Comparison of ENCODE assay signal across 12 cellular contexts in the genomic region with DNA sequence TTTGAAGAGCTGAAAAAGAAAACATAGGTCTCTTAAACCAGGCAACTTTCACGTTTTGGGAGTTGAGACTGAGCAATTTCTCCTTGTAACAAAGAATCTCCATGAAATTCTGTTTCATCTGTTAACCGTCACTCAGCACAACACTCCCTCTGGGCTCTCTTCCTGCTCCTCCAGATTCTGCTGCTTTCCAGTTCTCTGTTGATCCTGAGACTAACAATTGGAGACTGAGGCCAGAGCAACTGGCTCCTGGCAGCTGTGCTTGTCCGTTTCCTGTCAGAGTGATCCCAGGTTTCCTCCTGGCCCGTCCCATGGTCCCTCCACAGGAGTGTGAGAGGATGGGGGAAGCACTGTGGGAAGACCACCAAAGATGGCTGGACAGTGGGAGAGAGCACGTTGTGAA. TPM values are rescaled to one million over a fixed set of nuclear protein-coding genes. Genes with fewer than 3 reads are reported as not detected.
DNase-seq lines count a peak whose midpoint lies in the region; ATAC-seq and TF ChIP-seq lines count a peak whose summit lies in the region.
"Had no signal": no experiment of that assay in that cellular context is flagged by ENCODE, and none has a peak within 500 bp of the region (broad histone marks: within the 10 kb centered on the region; RNA-seq: fewer than 3 reads in every experiment).

No MANE protein-coding gene starts in this region.

- H3K4me1 ChIP-seq in endodermal cell (ENCODE audit: control insufficient read depth, insufficient read depth, low read length) (no peaks in the 10 kb centered on the region), transverse colon (peaks cover 19 to 56% (median 34%) of the 10 kb centered on the region in 4 donors)

- H3K4me3 ChIP-seq in endodermal cell (ENCODE audit: low read length) (no peak overlapping the region), transverse colon (no peak overlapping the region)
- H3K4me3 ChIP-seq: A549 had no signal

- no peak for TF ChIP-seq CTCF in endodermal cell (conservative IDR thresholded peaks at IDR 0.05)
- TF ChIP-seq CTCF in transverse colon (IDR thresholded peaks at IDR 0.05), result no peak

- H3K27me3 ChIP-seq in endodermal cell (ENCODE audit: control insufficient read depth, insufficient read depth, low read length, poor library complexity, severe bottlenecking) (no peaks in the 10 kb centered on the region), transverse colon (no peaks in the 10 kb centered on the region)

- no peaks in the 10 kb centered on the region for H3K9me3 ChIP-seq in endodermal cell (ENCODE audit: control insufficient read depth, low read length)
- no peaks in the 10 kb centered on the region for H3K9me3 ChIP-seq in transverse colon
- H3K9me3 ChIP-seq: A549 had no signal

- TF ChIP-seq POLR2A in transverse colon (IDR thresholded peaks at IDR 0.05), result no peak
- TF ChIP-seq POLR2A in erythroblast (IDR thresholded peaks at IDR 0.05; ENCODE audit: low read length), result no peak

- no peak overlapping the region for H3K4me3 Mint-ChIP-seq in activated T-cell treated with anti-CD3 and anti-CD28 coated beads, Interleukin-2, amount 50 U/mL, for 24 hours
- H3K4me3 Mint-ChIP-seq in endodermal cell (no peak overlapping the region), memory B cell (no peak overlapping the region)

- H3K36me3 Mint-ChIP-seq in activated T-cell treated with anti-CD3 and anti-CD28 coated beads, Interleukin-2, amount 50 U/mL, for 24 hours (ENCODE audit: low read depth), result peaks cover 89% of the 10 kb centered on the region
- H3K36me3 Mint-ChIP-seq in endodermal cell (ENCODE audit: low read depth), result peaks cover 76% of the 10 kb centered on the region
- peaks cover 29% of the 10 kb centered on the region for H3K36me3 Mint-ChIP-seq in memory B cell

- no peak overlapping the region for H3K9ac ChIP-seq in endodermal cell (ENCODE audit: extremely low read depth, low read length, poor library complexity, severe bottlenecking)

- no peak for TF ChIP-seq EP300 in transverse colon (IDR thresholded peaks at IDR 0.05; ENCODE audit: low read depth)

- H3K36me3 ChIP-seq in endodermal cell (ENCODE audit: control insufficient read depth, insufficient read depth, low read length) (peaks cover 96% of the 10 kb centered on the region), transverse colon (peaks cover 0 to 60% (median 17%) of the 10 kb centered on the region in 4 donors)

- H3K4me1 Mint-ChIP-seq in activated T-cell treated with anti-CD3 and anti-CD28 coated beads, Interleukin-2, amount 50 U/mL, for 24 hours (ENCODE audit: low read depth), result peaks cover 21% of the 10 kb centered on the region
- peaks cover 5% of the 10 kb centered on the region for H3K4me1 Mint-ChIP-seq in endodermal cell
- peaks cover 5% of the 10 kb centered on the region for H3K4me1 Mint-ChIP-seq in memory B cell

- H3K9me3 Mint-ChIP-seq in activated T-cell treated with anti-CD3 and anti-CD28 coated beads, Interleukin-2, amount 50 U/mL, for 24 hours, result no peaks in the 10 kb centered on the region
- H3K9me3 Mint-ChIP-seq in endodermal cell (no peaks in the 10 kb centered on the region), memory B cell (no peaks in the 10 kb centered on the region)

- H3K27me3 Mint-ChIP-seq in activated T-cell treated with anti-CD3 and anti-CD28 coated beads, Interleukin-2, amount 50 U/mL, for 24 hours, result no peaks in the 10 kb centered on the region
- H3K27me3 Mint-ChIP-seq in endodermal cell (ENCODE audit: insufficient read depth), result no peaks in the 10 kb centered on the region
- H3K27me3 Mint-ChIP-seq in memory B cell, result no peaks in the 10 kb centered on the region

- intact Hi-C loops in transverse colon (cut with DNase I; ENCODE audit: low total_unique reads), result no loop called here

- H3K27ac ChIP-seq in endodermal cell (ENCODE audit: low read depth, low read length) (no peak overlapping the region), transverse colon (peak overlapping the region; percentile 65 to 75 (median 73))
- H3K27ac ChIP-seq: A549 had no signal

- peak overlapping the region; percentile 76 for H3K27ac Mint-ChIP-seq in activated T-cell treated with anti-CD3 and anti-CD28 coated beads, Interleukin-2, amount 50 U/mL, for 24 hours
- H3K27ac Mint-ChIP-seq in endodermal cell (peak overlapping the region; percentile 73), memory B cell (peak overlapping the region; percentile 58)

- no peak for DNase-seq in activated T-cell treated with anti-CD3 and anti-CD28 coated beads, Interleukin-2, amount 50 U/mL, for 24 hours
- no peak for DNase-seq in activated T-cell treated with anti-CD3 and anti-CD28 coated beads, Interleukin-2, amount 50 U/mL, for 1 hour
- DNase-seq in endodermal cell (no peak), memory B cell (ENCODE audit: low spot score in 2 of 2) (no peak), transverse colon (no peak), NCI-H1105 (lab: John Stamatoyannopoulos, UW) (no peak), erythroblast (lab: John Stamatoyannopoulos, UW) (no peak)
- DNase-seq: activated CD8-positive, alpha-beta memory T cell treated with anti-CD3 and anti-CD28 coated beads, Interleukin-2, amount 50 U/mL, for 4 hours; DND-41; NCI-H1694 treated with DMSO at 0.1 percent for 48 hours had no signal

- 91% methylated on average over 4 to 5 of the region's 5 CpGs for WGBS in endodermal cell (ENCODE audit: insufficient coverage in 1 of 2, insufficient read length in 1 of 2), 2 experiments
- 38 to 48% methylated on average over 4 to 5 of the region's 5 CpGs for WGBS in transverse colon (ENCODE audit: low coverage in 1 of 2), 2 donors

- no peak for ATAC-seq in memory B cell (ENCODE audit: low read depth)
- no peak for ATAC-seq in HG03342 (IDR thresholded peaks at IDR 0.05; ENCODE audit: unreplicated experiment)

- in situ Hi-C loops in transverse colon (cut with MboI; ENCODE audit: low pct_ligation_motif_present in 1 of 4, low pct_unique_long_range_greater_than_20kb in 1 of 4, low sequenced_read_pairs in 3 of 4), result no loop called here

RNA-seq across cellular contexts. Expression of a gene that starts 32.5 kb away (rescaled TPM):
- total RNA-seq in endodermal cell, result 100 to 1,000 TPM; 259 to 319 TPM
- 272 TPM for polyA plus RNA-seq in endodermal cell (2013, experiment 1 of 2)
- polyA plus RNA-seq in endodermal cell (2013, experiment 2 of 2), result 254 TPM
- total RNA-seq in transverse colon, result 100 to 1,000 TPM; 200 to 303 (median 257) TPM

RNA-seq across cellular contexts. Expression of a gene that starts 43.8 kb away (rescaled TPM):
- total RNA-seq in endodermal cell, result 10 to 100 TPM; 12.1 to 12.8 TPM
- polyA plus RNA-seq in endodermal cell (2013, experiment 1 of 2), result 26.3 TPM
- polyA plus RNA-seq in endodermal cell (2013, experiment 2 of 2), result 20.7 TPM
- 10 to 100 TPM in 3 of 4 donors, 1 to 10 TPM in 1; 9.4 to 31.6 (median 13.6) TPM for total RNA-seq in transverse colon
